Comparison of ENCODE assay signal across 8 cellular contexts in the genomic region with DNA sequence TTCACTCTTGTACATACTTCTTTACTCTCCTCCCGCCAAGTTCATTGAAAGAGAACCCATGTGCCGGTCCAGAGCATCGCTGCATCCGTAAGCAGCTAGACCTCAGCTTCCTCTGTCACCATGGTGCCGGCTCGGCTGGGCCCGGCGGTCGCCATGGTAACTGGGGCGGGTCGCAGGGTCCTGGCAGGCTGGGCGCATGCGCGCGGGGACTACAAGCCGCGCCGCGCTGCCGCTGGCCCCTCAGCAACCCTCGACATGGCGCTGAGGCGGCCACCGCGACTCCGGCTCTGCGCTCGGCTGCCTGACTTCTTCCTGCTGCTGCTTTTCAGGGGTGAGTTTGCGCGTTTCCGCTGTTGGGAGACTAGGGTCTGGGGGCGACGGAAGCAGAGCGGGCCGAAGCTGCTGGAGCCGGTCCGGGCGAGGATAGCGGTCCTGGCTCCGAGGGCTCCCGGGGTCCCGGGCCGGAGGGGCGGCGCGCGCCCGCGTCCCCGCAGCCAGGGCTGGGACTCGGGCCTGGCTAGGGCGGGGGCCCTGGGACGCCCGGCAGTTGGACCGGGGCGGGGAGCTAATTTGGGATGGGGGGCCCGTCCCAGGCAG. TPM values are rescaled to one million over a fixed set of nuclear protein-coding genes. Genes with fewer than 3 reads are reported as not detected.
DNase-seq lines count a peak whose midpoint lies in the region; ATAC-seq and TF ChIP-seq lines count a peak whose summit lies in the region.

A gene (plus strand): TSS at position 244 of the 597 bp plus-strand sequence. CDS start 12 bp downstream, at position 256.

- no peaks in the 10 kb centered on the region for H3K9me3 Mint-ChIP-seq in CD4-positive, alpha-beta T cell
- no peaks in the 10 kb centered on the region for H3K9me3 Mint-ChIP-seq in naive thymus-derived CD8-positive, alpha-beta T cell
- H3K9me3 Mint-ChIP-seq in stimulated activated effector memory CD8-positive, alpha-beta T cell treated with anti-CD3 and anti-CD28 coated beads, Interleukin-12 subunit alpha, Interleukin-12 subunit beta, amount 100 ng/mL, for 72 hours: no peaks in the 10 kb centered on the region

- peak within 1 kb of the TSS; percentile 80 for H3K9ac ChIP-seq in HUES6 (ENCODE audit: low read length)

- DNase-seq in CD4-positive, alpha-beta T cell: peak; percentile 94 to 99 (median 97)
- DNase-seq in RWPE1 (ENCODE audit: low spot score) (peak; percentile 82), fibroblast of the conjunctiva (ENCODE audit: low read depth) (peak; percentile 91)
- peak; percentile 98 for DNase-seq in activated effector memory CD4-positive, alpha-beta T cell treated with anti-CD3 and anti-CD28 coated beads, Interleukin-2, amount 50 U/mL, for 16 hours
- DNase-seq in naive thymus-derived CD8-positive, alpha-beta T cell: peak; percentile 97 to 100 (median 98)
- DNase-seq in stimulated activated effector memory CD8-positive, alpha-beta T cell treated with anti-CD3 and anti-CD28 coated beads, Interleukin-12 subunit alpha, Interleukin-12 subunit beta, amount 100 ng/mL, for 72 hours (ENCODE audit: low spot score in 2 of 2): peak; percentile 96 to 97

- H3K27ac ChIP-seq in CD4-positive, alpha-beta T cell (ENCODE audit: low read depth, low read length): no peak within 1 kb of the TSS
- H3K27ac ChIP-seq in HUES6 (ENCODE audit: low read depth, low read length) (no peak within 1 kb of the TSS; the same call in 1 of the 2 replicates), RWPE1 (no peak within 1 kb of the TSS)

- H3K4me3 Mint-ChIP-seq in CD4-positive, alpha-beta T cell: peak within 1 kb of the TSS; percentile 94
- H3K4me3 Mint-ChIP-seq in naive thymus-derived CD8-positive, alpha-beta T cell: peak within 1 kb of the TSS; percentile 83 to 97 (median 94)
- H3K4me3 Mint-ChIP-seq in stimulated activated effector memory CD8-positive, alpha-beta T cell treated with anti-CD3 and anti-CD28 coated beads, Interleukin-12 subunit alpha, Interleukin-12 subunit beta, amount 100 ng/mL, for 72 hours: peak within 1 kb of the TSS; percentile 92

- no peaks in the 10 kb centered on the region for H3K36me3 ChIP-seq in HUES6 (ENCODE audit: control insufficient read depth, insufficient read depth, low read length)

- no peak for TF ChIP-seq CTCF in CD4-positive, alpha-beta T cell (IDR thresholded peaks at IDR 0.05)
- TF ChIP-seq CTCF in RWPE1 (conservative IDR thresholded peaks at IDR 0.05; ENCODE audit: low read depth): no peak

- H3K4me1 ChIP-seq in HUES6 (ENCODE audit: control insufficient read depth, insufficient read depth, low read length): peaks cover 34% of the 10 kb centered on the region

- peak within 1 kb of the TSS; percentile 88 for H3K4me3 ChIP-seq in HUES6 (ENCODE audit: low read depth, low read length)

- no peaks in the 10 kb centered on the region for H3K9me3 ChIP-seq in CD4-positive, alpha-beta T cell (ENCODE audit: control insufficient read depth, low read length)
- H3K9me3 ChIP-seq in HUES6 (ENCODE audit: control insufficient read depth, insufficient read depth, low read depth, low read length): no peaks in the 10 kb centered on the region

- intact Hi-C loops in CD4-positive, alpha-beta T cell (cut with DNase I, micrococcal nuclease): loop anchor here (1.0 to 10.0 kb wide), 2 partner anchors 124 to 186 kb away; a partner anchor contains a TSS

- no peaks in the 10 kb centered on the region for H3K27me3 Mint-ChIP-seq in CD4-positive, alpha-beta T cell
- H3K27me3 Mint-ChIP-seq in naive thymus-derived CD8-positive, alpha-beta T cell: peaks cover 0 to 10% (median 0%) of the 10 kb centered on the region in 5 donors

- peaks cover 20% of the 10 kb centered on the region for H3K4me1 Mint-ChIP-seq in CD4-positive, alpha-beta T cell (ENCODE audit: low read depth)
- H3K4me1 Mint-ChIP-seq in naive thymus-derived CD8-positive, alpha-beta T cell: peaks cover 8 to 16% (median 12%) of the 10 kb centered on the region in 4 donors
- H3K4me1 Mint-ChIP-seq in stimulated activated effector memory CD8-positive, alpha-beta T cell treated with anti-CD3 and anti-CD28 coated beads, Interleukin-12 subunit alpha, Interleukin-12 subunit beta, amount 100 ng/mL, for 72 hours: peaks cover 17% of the 10 kb centered on the region

- peak within 1 kb of the TSS; percentile 81 for H3K27ac Mint-ChIP-seq in CD4-positive, alpha-beta T cell
- H3K27ac Mint-ChIP-seq in naive thymus-derived CD8-positive, alpha-beta T cell: peak within 1 kb of the TSS; percentile 87 to 99 (median 96)
- H3K27ac Mint-ChIP-seq in stimulated activated effector memory CD8-positive, alpha-beta T cell treated with anti-CD3 and anti-CD28 coated beads, Interleukin-12 subunit alpha, Interleukin-12 subunit beta, amount 100 ng/mL, for 72 hours: peak within 1 kb of the TSS; percentile 87

- no peaks in the 10 kb centered on the region for H3K36me3 Mint-ChIP-seq in CD4-positive, alpha-beta T cell (ENCODE audit: low read depth)
- no peaks in the 10 kb centered on the region for H3K36me3 Mint-ChIP-seq in naive thymus-derived CD8-positive, alpha-beta T cell
- H3K36me3 Mint-ChIP-seq in stimulated activated effector memory CD8-positive, alpha-beta T cell treated with anti-CD3 and anti-CD28 coated beads, Interleukin-12 subunit alpha, Interleukin-12 subunit beta, amount 100 ng/mL, for 72 hours: peaks cover 6% of the 10 kb centered on the region

- POLR2A ChIA-PET in CD4-positive, alpha-beta T cell (lab: Charles Lee): interaction anchor here (0.7 to 1.8 kb wide), 9 partner anchors 12 to 207 kb away, joined by 3 to 12 read pairs (median 4); a partner anchor contains a TSS
- POLR2A ChIA-PET in RWPE1 (lab: Yijun Ruan, JAX; ENCODE audit: low non-redundant PET): no interaction called here
- POLR2A ChIA-PET in naive thymus-derived CD8-positive, alpha-beta T cell (lab: Charles Lee): interaction anchor here (0.7 to 2.5 kb wide), 6 partner anchors 12 to 155 kb away, joined by 3 to 9 read pairs (median 4); a partner anchor contains a TSS

- peak; percentile 90 for ATAC-seq in CD4-positive, alpha-beta T cell (ENCODE audit: poor library complexity)
- peak; percentile 86 for ATAC-seq in GM21367 (IDR thresholded peaks at IDR 0.05; ENCODE audit: unreplicated experiment)
- peak; percentile 92 to 93 for ATAC-seq in naive thymus-derived CD8-positive, alpha-beta T cell
- peak; percentile 97 for ATAC-seq in stimulated activated effector memory CD8-positive, alpha-beta T cell treated with anti-CD3 and anti-CD28 coated beads, Interleukin-12 subunit alpha, Interleukin-12 subunit beta, amount 100 ng/mL, for 72 hours

- CTCF ChIA-PET in CD4-positive, alpha-beta T cell (lab: Charles Lee): interaction anchor here (0.7 to 2.1 kb wide), 2 partner anchors 19 to 122 kb away, joined by 3 to 8 read pairs; no protein-coding TSS in a partner anchor
- CTCF ChIA-PET in RWPE1 (lab: Yijun Ruan, JAX): interaction anchor here (0.6 to 1.1 kb wide), 3 partner anchors 10 to 1847 kb away, joined by 3 to 4 read pairs (median 3); no protein-coding TSS in a partner anchor

- no peaks in the 10 kb centered on the region for H3K27me3 ChIP-seq in CD4-positive, alpha-beta T cell (ENCODE audit: control insufficient read depth, insufficient read depth, low read length)
- peaks cover 6% of the 10 kb centered on the region for H3K27me3 ChIP-seq in HUES6 (ENCODE audit: control insufficient read depth, insufficient read depth, low read length)

RNA-seq across cellular contexts. Expression of the gene that starts here (rescaled TPM):
- 10 to 100 TPM; 13.5 to 15.3 TPM for total RNA-seq in CD4-positive, alpha-beta T cell
- 1 to 10 TPM; 8.5 to 9.1 TPM for total RNA-seq in naive thymus-derived CD8-positive, alpha-beta T cell
- 1 to 10 TPM; 4.2 to 6.5 (median 4.8) TPM for polyA plus RNA-seq in naive thymus-derived CD8-positive, alpha-beta T cell
